17 cellular contexts compared by ENCODE assay signal in genomic region chr1:3240524-3241235, GRCh38.
DNase-seq lines count a peak whose midpoint lies in the region; ATAC-seq and TF ChIP-seq lines count a peak whose summit lies in the region.
"Had no signal": no experiment of that assay in that cellular context is flagged by ENCODE, and none has a peak within 500 bp of the region (broad histone marks: within the 10 kb centered on the region; RNA-seq: fewer than 3 reads in every experiment).

No MANE protein-coding gene starts in this region.

- H3K9me3 Mint-ChIP-seq in activated T-cell treated with anti-CD3 and anti-CD28 coated beads, Interleukin-2, amount 50 U/mL, for 4 hours: no peaks in the 10 kb centered on the region
- H3K9me3 Mint-ChIP-seq: CD4-positive, alpha-beta T cell had no signal

- H3K27me3 Mint-ChIP-seq in activated T-cell treated with anti-CD3 and anti-CD28 coated beads, Interleukin-2, amount 50 U/mL, for 4 hours (ENCODE audit: low read depth): no peaks in the 10 kb centered on the region
- H3K27me3 Mint-ChIP-seq: B cell; CD4-positive, alpha-beta T cell; IgD-negative memory B cell had no signal

- no peak overlapping the region for H3K18ac ChIP-seq in trophoblast cell (ENCODE audit: low read length)

- no peak overlapping the region for H4K91ac ChIP-seq in trophoblast cell (ENCODE audit: low read depth, low read length)

- no peaks in the 10 kb centered on the region for H3K36me3 ChIP-seq in H7 (replicated peaks; ENCODE audit: control insufficient read depth, insufficient read depth, low read length)
- no peaks in the 10 kb centered on the region for H3K36me3 ChIP-seq in fibroblast of lung (ENCODE audit: control insufficient read depth, insufficient read depth, low read length)
- H3K36me3 ChIP-seq in lower lobe of right lung: no peaks in the 10 kb centered on the region
- no peaks in the 10 kb centered on the region for H3K36me3 ChIP-seq in thyroid gland
- no peaks in the 10 kb centered on the region for H3K36me3 ChIP-seq in trophoblast cell (ENCODE audit: control insufficient read depth in 1 of 2, insufficient read depth in 2 of 2, low read length in 2 of 2)
- no peaks in the 10 kb centered on the region for H3K36me3 ChIP-seq in SJCRH30

- no peak overlapping the region for H3K23ac ChIP-seq in trophoblast cell (ENCODE audit: low read length)

- no peaks in the 10 kb centered on the region for H3K4me1 Mint-ChIP-seq in activated T-cell treated with anti-CD3 and anti-CD28 coated beads, Interleukin-2, amount 50 U/mL, for 4 hours (ENCODE audit: low read depth)
- H3K4me1 Mint-ChIP-seq: B cell had no signal

- H2BK5ac ChIP-seq in trophoblast cell (ENCODE audit: low read depth, low read length, poor library complexity): no peak overlapping the region

- TF ChIP-seq POLR2A in thyroid gland (IDR thresholded peaks at IDR 0.05): peak in 1 of 2 donors; percentile 45

- H3K27ac ChIP-seq in fibroblast of lung (ENCODE audit: insufficient read depth, low read length) (no peak overlapping the region), lower lobe of right lung (peak overlapping the region; percentile 41), thyroid gland (peak overlapping the region; percentile 67 to 81 (median 72)), trophoblast cell (ENCODE audit: low read depth, low read length) (no peak overlapping the region), SJCRH30 (no peak overlapping the region)
- H3K27ac ChIP-seq: PC-9 had no signal

- intact Hi-C loops in lower lobe of right lung (cut with DNase I): no loop called here
- intact Hi-C loops in thyroid gland (cut with DNase I): loop anchor here (5.0 kb wide), 1 partner anchor 168 kb away; no protein-coding TSS in a partner anchor

- H3K4me3 Mint-ChIP-seq in activated T-cell treated with anti-CD3 and anti-CD28 coated beads, Interleukin-2, amount 50 U/mL, for 4 hours: no peak overlapping the region
- H3K4me3 Mint-ChIP-seq: B cell; CD4-positive, alpha-beta T cell; IgD-negative memory B cell had no signal

- H4K12ac ChIP-seq in trophoblast cell (ENCODE audit: low read depth, low read length): no peak overlapping the region

- no peaks in the 10 kb centered on the region; the same call in 1 of the 2 replicates for H3K27me3 ChIP-seq in H7 (ENCODE audit: control insufficient read depth, insufficient read depth, low read length)
- no peaks in the 10 kb centered on the region for H3K27me3 ChIP-seq in fibroblast of lung (ENCODE audit: control insufficient read depth, insufficient read depth, low read length)
- H3K27me3 ChIP-seq in lower lobe of right lung (ENCODE audit: low read depth): no peaks in the 10 kb centered on the region
- no peaks in the 10 kb centered on the region for H3K27me3 ChIP-seq in thyroid gland
- no peaks in the 10 kb centered on the region for H3K27me3 ChIP-seq in trophoblast cell (ENCODE audit: insufficient read depth, low read length)
- H3K27me3 ChIP-seq in SJCRH30: no peaks in the 10 kb centered on the region

- no peaks in the 10 kb centered on the region for H4K20me1 ChIP-seq in fibroblast of lung (ENCODE audit: control insufficient read depth, extremely low read depth, insufficient read depth, low read length)

- H3K14ac ChIP-seq in trophoblast cell (ENCODE audit: low read length): no peak overlapping the region

- no peak overlapping the region for H2BK12ac ChIP-seq in trophoblast cell (ENCODE audit: low read length)

- H2BK120ac ChIP-seq in trophoblast cell (ENCODE audit: insufficient read depth, low read length, poor library complexity): no peak overlapping the region

- TF ChIP-seq CTCF in fibroblast of lung (conservative IDR thresholded peaks at IDR 0.05 in 1 of 2, IDR thresholded peaks at IDR 0.05 in 1 of 2; ENCODE audit: low read depth in 1 of 2, low read length in 2 of 2) (no peak), lower lobe of right lung (IDR thresholded peaks at IDR 0.05) (no peak), thyroid gland (IDR thresholded peaks at IDR 0.05) (peak in 4 of 6 experiments; percentile 6 to 25 (median 9))

- peak; percentile 15 to 47 for ATAC-seq in lower lobe of right lung
- no peak for ATAC-seq in activated T-cell treated with anti-CD3 and anti-CD28 coated beads, Interleukin-2, amount 50 U/mL, for 4 hours

- no peaks in the 10 kb centered on the region for H3K79me1 ChIP-seq in trophoblast cell (ENCODE audit: low read length)

- H3K4me3 ChIP-seq in H7 (ENCODE audit: insufficient read depth, low read depth, low read length): no peak overlapping the region
- no peak overlapping the region for H3K4me3 ChIP-seq in fibroblast of lung (replicated peaks in 1 of 4; ENCODE audit: control extremely low read depth in 1 of 4, insufficient read depth in 1 of 4, low read depth in 3 of 4, low read length in 4 of 4)
- peak overlapping the region; percentile 17 for H3K4me3 ChIP-seq in lower lobe of right lung
- H3K4me3 ChIP-seq in thyroid gland (replicated peaks in 1 of 3): no peak overlapping the region
- no peak overlapping the region for H3K4me3 ChIP-seq in trophoblast cell (ENCODE audit: low read depth, low read length)
- no peak overlapping the region for H3K4me3 ChIP-seq in SJCRH30
- H3K4me3 ChIP-seq: PC-9 had no signal

- H2AFZ ChIP-seq in fibroblast of lung (ENCODE audit: low read length): no peak overlapping the region
- H2AFZ ChIP-seq in trophoblast cell (ENCODE audit: insufficient read depth, low read length, poor library complexity): no peak overlapping the region
- H2AFZ ChIP-seq: PC-9 had no signal

- no peak overlapping the region for H3K4ac ChIP-seq in trophoblast cell (ENCODE audit: low read depth, low read length)

- H3K9me3 ChIP-seq in fibroblast of lung (ENCODE audit: control insufficient read depth, insufficient read depth, low read depth, low read length): no peaks in the 10 kb centered on the region
- no peaks in the 10 kb centered on the region for H3K9me3 ChIP-seq in lower lobe of right lung
- H3K9me3 ChIP-seq in thyroid gland: no peaks in the 10 kb centered on the region
- peaks cover 8% of the 10 kb centered on the region for H3K9me3 ChIP-seq in trophoblast cell (ENCODE audit: insufficient read depth, low read depth, low read length)
- H3K9me3 ChIP-seq in SJCRH30 (replicated peaks): no peaks in the 10 kb centered on the region

- DNase-seq in H7: peak; percentile 92
- peak in 1 of 2 donors; percentile 8 for DNase-seq in fibroblast of lung (ENCODE audit: low read depth in 2 of 2)
- DNase-seq in lower lobe of right lung: no peak
- DNase-seq in thyroid gland: peak; percentile 93 to 94
- DNase-seq in GOT3 (lab: John Stamatoyannopoulos, UW): no peak
- no peak for DNase-seq in trophoblast cell
- no peak for DNase-seq in activated T-cell treated with anti-CD3 and anti-CD28 coated beads, Interleukin-2, amount 50 U/mL, for 4 hours
- DNase-seq in SJCRH30: no peak
- DNase-seq: Calu3; CD4-positive, alpha-beta T cell; NCI-H1436; NCI-H2081 treated with DMSO at 0.1 percent for 48 hours; NCI-H2227 treated with DMSO at 0.1 percent for 48 hours; NCI-H69; PC-9 had no signal

- peak overlapping the region; percentile 51 for H3K4me2 ChIP-seq in fibroblast of lung (ENCODE audit: extremely low read depth, insufficient read depth, low read length)
- no peak overlapping the region for H3K4me2 ChIP-seq in trophoblast cell (ENCODE audit: low read length)
- H3K4me2 ChIP-seq: PC-9 had no signal

- no peak overlapping the region for H4K8ac ChIP-seq in trophoblast cell (ENCODE audit: low read depth, low read length)

- H3K4me1 ChIP-seq in fibroblast of lung (ENCODE audit: control insufficient read depth, extremely low read depth, insufficient read depth, low read length) (no peaks in the 10 kb centered on the region), lower lobe of right lung (peaks cover 30% of the 10 kb centered on the region), thyroid gland (peaks cover 85 to 90% of the 10 kb centered on the region in 2 donors), trophoblast cell (ENCODE audit: control insufficient read depth in 1 of 2, insufficient read depth in 2 of 2, low read length in 2 of 2) (peaks cover 0 to 4% of the 10 kb centered on the region in 2 experiments), SJCRH30 (peaks cover 7% of the 10 kb centered on the region; the same call in 1 of the 2 replicates)

- H2AK5ac ChIP-seq in trophoblast cell (ENCODE audit: low read length): no peak overlapping the region

- H3K79me2 ChIP-seq in fibroblast of lung (ENCODE audit: control insufficient read depth, insufficient read depth, low read length): no peaks in the 10 kb centered on the region
- no peaks in the 10 kb centered on the region for H3K79me2 ChIP-seq in trophoblast cell (ENCODE audit: control insufficient read depth, insufficient read depth, low read length, poor library complexity)

- H3K36me3 Mint-ChIP-seq in activated T-cell treated with anti-CD3 and anti-CD28 coated beads, Interleukin-2, amount 50 U/mL, for 4 hours (ENCODE audit: insufficient read depth): no peaks in the 10 kb centered on the region
- H3K36me3 Mint-ChIP-seq: IgD-negative memory B cell had no signal

- 34 to 57% methylated on average over 46 to 47 of the region's 47 CpGs for WGBS in thyroid gland, 2 donors
- WGBS in trophoblast cell (ENCODE audit: extremely low coverage, insufficient coverage, insufficient read length): no CpG with 5 or more reads among the region's 47 CpGs

- H3K9ac ChIP-seq in fibroblast of lung (ENCODE audit: insufficient read depth, low read length) (no peak overlapping the region), trophoblast cell (ENCODE audit: low read length) (no peak overlapping the region)

Comparison
In these comparisons a context has a peak if more than half of its experiments do, and no peak if none do; other contexts are left out.
1. DNase-seq: peak in H7 (single experiment) and thyroid gland (2 of 2); none in lower lobe of right lung (single experiment), GOT3 (single experiment), trophoblast cell (0 of 2), activated T-cell treated with anti-CD3 and anti-CD28 coated beads, Interleukin-2, amount 50 U/mL, for 4 hours (single experiment) and SJCRH30 (0 of 2).
2. H3K27ac ChIP-seq: peak in lower lobe of right lung (single experiment) and thyroid gland (3 of 3); none in fibroblast of lung (single experiment), trophoblast cell (single experiment) and SJCRH30 (single experiment).
3. CTCF ChIP-seq: peak in thyroid gland (4 of 6); none in fibroblast of lung (0 of 2) and lower lobe of right lung (single experiment).
4. ATAC-seq: peak in lower lobe of right lung (2 of 2); none in activated T-cell treated with anti-CD3 and anti-CD28 coated beads, Interleukin-2, amount 50 U/mL, for 4 hours (0 of 2).